In genomic region chr6:105785412-105785811, GRCh38 we compare ENCODE assay signal across 10 cellular contexts.
DNase-seq lines count a peak whose midpoint lies in the region; ATAC-seq, FAIRE-seq and TF ChIP-seq lines count a peak whose summit lies in the region.
"Had no signal": no experiment of that assay in that cellular context is flagged by ENCODE, and none has a peak within 500 bp of the region (broad histone marks: within the 10 kb centered on the region; RNA-seq: fewer than 3 reads in every experiment).

No MANE protein-coding gene starts in this region.

- no peak for TF ChIP-seq EP300 in HepG2 (IDR thresholded peaks at IDR 0.05; ENCODE audit: low read depth in 2 of 2, low read length in 2 of 2)
- TF ChIP-seq EP300 in HepG2 (CRISPR knock-in tag; IDR thresholded peaks at IDR 0.05; ENCODE audit: borderline replicate concordance), result no peak

- no peak for TF ChIP-seq CTCF in right lobe of liver (IDR thresholded peaks at IDR 0.05)
- no peak for TF ChIP-seq CTCF in HepG2 (CRISPR knock-in tag; IDR thresholded peaks at IDR 0.05)
- TF ChIP-seq CTCF in upper lobe of right lung (IDR thresholded peaks at IDR 0.05), result no peak

- WGBS in right lobe of liver (ENCODE audit: insufficient coverage, low coverage, low lambda C conversion rate, missing lambda C conversion rate), result 39% methylated on average over 4 of the region's 4 CpGs
- WGBS in HepG2 (ENCODE audit: low lambda C conversion rate), result 3% methylated on average over 4 of the region's 4 CpGs

- no peak overlapping the region for H3K4me2 ChIP-seq in HepG2 (ENCODE audit: low read depth, low read length)

- no peaks in the 10 kb centered on the region for H3K27me3 ChIP-seq in right lobe of liver
- peaks cover 0 to 14% of the 10 kb centered on the region in 2 experiments; a peak in 1 of 5 replicates for H3K27me3 ChIP-seq in HepG2 (ENCODE audit: control insufficient read depth in 1 of 2, insufficient read depth in 2 of 2, low read length in 2 of 2)
- H3K27me3 ChIP-seq in upper lobe of right lung, result no peaks in the 10 kb centered on the region

- no peak overlapping the region for H3K27ac ChIP-seq in right lobe of liver
- H3K27ac ChIP-seq in HepG2 (ENCODE audit: extremely low read length, insufficient read depth, low read length), result no peak overlapping the region
- no peak overlapping the region for H3K27ac ChIP-seq in upper lobe of right lung

- CTCF ChIA-PET in HepG2 (lab: Yijun Ruan, JAX; ENCODE audit: low intra/inter-chr PET ratio, low total read pairs), result no interaction called here

- no TSS peak for BruUV-seq in HepG2 (replicated peaks; lab: Mats Ljungman, UMichigan)

- TF ChIP-seq RAD21 in HepG2 (CRISPR knock-in tag; IDR thresholded peaks at IDR 0.05), result no peak

- H3K9me3 ChIP-seq in right lobe of liver, result no peaks in the 10 kb centered on the region
- no peaks in the 10 kb centered on the region for H3K9me3 ChIP-seq in HepG2 (ENCODE audit: low read length)
- H3K9me3 ChIP-seq in upper lobe of right lung, result no peaks in the 10 kb centered on the region

- no peak overlapping the region for H3K4me3 ChIP-seq in right lobe of liver
- H3K4me3 ChIP-seq in HepG2 (replicated peaks in 1 of 3; ENCODE audit: insufficient read depth in 1 of 3, low read depth in 2 of 3, low read length in 3 of 3), result no peak overlapping the region
- no peak overlapping the region for H3K4me3 ChIP-seq in upper lobe of right lung

- no peaks in the 10 kb centered on the region for H4K20me1 ChIP-seq in HepG2 (ENCODE audit: insufficient read depth, low read length)

- intact Hi-C loops in right lobe of liver (cut with DNase I) (no loop called here), HepG2 (cut with micrococcal nuclease; ENCODE audit: unreplicated experiment) (no loop called here), upper lobe of right lung (cut with DNase I) (no loop called here)

- DNase-seq in right lobe of liver, result no peak
- DNase-seq in HepG2 (ENCODE audit: low spot score), result no peak
- peak; percentile 94 for DNase-seq in SKM-1 treated with dmso at 0.1 percent for 144 hours (lab: John Stamatoyannopoulos, UW; ENCODE audit: unreplicated experiment)
- DNase-seq in left lobe of liver (ENCODE audit: low spot score), result no peak
- no peak for DNase-seq in upper lobe of right lung
- DNase-seq in HCEC 1CT, result no peak
- DNase-seq in GM12891 (ENCODE audit: insufficient read length, low spot score), result no peak
- DNase-seq: NCI-H1436, NCI-H446 treated with DMSO at 0.1 percent for 48 hours had no signal

- in situ Hi-C loops in HepG2 (cut with HindIII; ENCODE audit: extremely low pct_ligation_motif_present, low pct_unique_long_range_greater_than_20kb), result no loop called here

- H3K36me3 ChIP-seq in right lobe of liver (no peaks in the 10 kb centered on the region), HepG2 (replicated peaks in 1 of 2; ENCODE audit: control insufficient read depth in 1 of 2, insufficient read depth in 2 of 2, low read length in 2 of 2) (no peaks in the 10 kb centered on the region), upper lobe of right lung (no peaks in the 10 kb centered on the region)

- POLR2A ChIA-PET in HepG2 (lab: Yijun Ruan, JAX), result no interaction called here

- no peak for TF ChIP-seq POLR2A in right lobe of liver (IDR thresholded peaks at IDR 0.05)
- TF ChIP-seq POLR2A in HepG2 (IDR thresholded peaks at IDR 0.05; ENCODE audit: insufficient read depth in 1 of 2, low read depth in 2 of 2, low read length in 2 of 2), result no peak
- TF ChIP-seq POLR2A in GM12891 (IDR thresholded peaks at IDR 0.05; ENCODE audit: low read depth, low read length), result no peak

- no peak overlapping the region for H3K9ac ChIP-seq in HepG2 (ENCODE audit: insufficient read depth, low read depth, low read length)

- no peak overlapping the region for H2AFZ ChIP-seq in HepG2 (ENCODE audit: low read length)

- FAIRE-seq in HepG2 (lab: Jason Lieb, UNC), result no peak
- FAIRE-seq in GM12891 (lab: Jason Lieb, UNC), result no peak

- H3K4me1 ChIP-seq in right lobe of liver (no peaks in the 10 kb centered on the region), HepG2 (ENCODE audit: insufficient read depth, low read length) (no peaks in the 10 kb centered on the region), upper lobe of right lung (no peaks in the 10 kb centered on the region)

- H3K79me2 ChIP-seq in HepG2 (ENCODE audit: insufficient read depth, low read length), result no peaks in the 10 kb centered on the region

- ATAC-seq in right lobe of liver, result peak; percentile 58 to 69 (median 59)
- no peak for ATAC-seq in HepG2
- ATAC-seq in left lobe of liver, result peak; percentile 36
- ATAC-seq in upper lobe of right lung, result peak; percentile 87
- no peak for ATAC-seq in GM21717 (IDR thresholded peaks at IDR 0.05; ENCODE audit: unreplicated experiment)

TF ChIP-seq in HepG2, 621 proteins besides CTCF, POLR2A, EP300 and RAD21:
- TF ChIP-seq, protein P1, sequence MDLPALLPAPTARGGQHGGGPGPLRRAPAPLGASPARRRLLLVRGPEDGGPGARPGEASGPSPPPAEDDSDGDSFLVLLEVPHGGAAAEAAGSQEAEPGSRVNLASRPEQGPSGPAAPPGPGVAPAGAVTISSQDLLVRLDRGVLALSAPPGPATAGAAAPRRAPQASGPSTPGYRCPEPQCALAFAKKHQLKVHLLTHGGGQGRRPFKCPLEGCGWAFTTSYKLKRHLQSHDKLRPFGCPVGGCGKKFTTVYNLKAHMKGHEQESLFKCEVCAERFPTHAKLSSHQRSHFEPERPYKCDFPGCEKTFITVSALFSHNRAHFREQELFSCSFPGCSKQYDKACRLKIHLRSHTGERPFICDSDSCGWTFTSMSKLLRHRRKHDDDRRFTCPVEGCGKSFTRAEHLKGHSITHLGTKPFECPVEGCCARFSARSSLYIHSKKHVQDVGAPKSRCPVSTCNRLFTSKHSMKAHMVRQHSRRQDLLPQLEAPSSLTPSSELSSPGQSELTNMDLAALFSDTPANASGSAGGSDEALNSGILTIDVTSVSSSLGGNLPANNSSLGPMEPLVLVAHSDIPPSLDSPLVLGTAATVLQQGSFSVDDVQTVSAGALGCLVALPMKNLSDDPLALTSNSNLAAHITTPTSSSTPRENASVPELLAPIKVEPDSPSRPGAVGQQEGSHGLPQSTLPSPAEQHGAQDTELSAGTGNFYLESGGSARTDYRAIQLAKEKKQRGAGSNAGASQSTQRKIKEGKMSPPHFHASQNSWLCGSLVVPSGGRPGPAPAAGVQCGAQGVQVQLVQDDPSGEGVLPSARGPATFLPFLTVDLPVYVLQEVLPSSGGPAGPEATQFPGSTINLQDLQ (CRISPR knock-in tag; IDR thresholded peaks at IDR 0.05), result no peak
- TF ChIP-seq ZNF570 (CRISPR knock-in tag; IDR thresholded peaks at IDR 0.05; ENCODE audit: borderline replicate concordance), result no peak

TF ChIP-seq in GM12891, 5 proteins besides CTCF, POLR2A, EP300 and RAD21:
- no peak for TF ChIP-seq POU2F2 (IDR thresholded peaks at IDR 0.05; ENCODE audit: low read depth, low read length)
- no peak for TF ChIP-seq POLR2AphosphoS5 (IDR thresholded peaks at IDR 0.05; ENCODE audit: low read depth, low read length)
- TF ChIP-seq TAF1 (IDR thresholded peaks at IDR 0.05; ENCODE audit: low read depth, low read length), result no peak
- no peak for TF ChIP-seq SPI1 (IDR thresholded peaks at IDR 0.05; ENCODE audit: low read depth, low read length)
- no peak for TF ChIP-seq PAX5 (IDR thresholded peaks at IDR 0.05; ENCODE audit: insufficient read depth, low read length, severe bottlenecking)

Comparison
In these comparisons a context has a peak if more than half of its experiments do, and no peak if none do; other contexts are left out.
1. ATAC-seq: peak in right lobe of liver (4 of 4), left lobe of liver (single experiment) and upper lobe of right lung (single experiment); none in HepG2 (single experiment) and GM21717 (single experiment).